ENCODE assay signal across 8 cellular contexts in the genomic region with DNA sequence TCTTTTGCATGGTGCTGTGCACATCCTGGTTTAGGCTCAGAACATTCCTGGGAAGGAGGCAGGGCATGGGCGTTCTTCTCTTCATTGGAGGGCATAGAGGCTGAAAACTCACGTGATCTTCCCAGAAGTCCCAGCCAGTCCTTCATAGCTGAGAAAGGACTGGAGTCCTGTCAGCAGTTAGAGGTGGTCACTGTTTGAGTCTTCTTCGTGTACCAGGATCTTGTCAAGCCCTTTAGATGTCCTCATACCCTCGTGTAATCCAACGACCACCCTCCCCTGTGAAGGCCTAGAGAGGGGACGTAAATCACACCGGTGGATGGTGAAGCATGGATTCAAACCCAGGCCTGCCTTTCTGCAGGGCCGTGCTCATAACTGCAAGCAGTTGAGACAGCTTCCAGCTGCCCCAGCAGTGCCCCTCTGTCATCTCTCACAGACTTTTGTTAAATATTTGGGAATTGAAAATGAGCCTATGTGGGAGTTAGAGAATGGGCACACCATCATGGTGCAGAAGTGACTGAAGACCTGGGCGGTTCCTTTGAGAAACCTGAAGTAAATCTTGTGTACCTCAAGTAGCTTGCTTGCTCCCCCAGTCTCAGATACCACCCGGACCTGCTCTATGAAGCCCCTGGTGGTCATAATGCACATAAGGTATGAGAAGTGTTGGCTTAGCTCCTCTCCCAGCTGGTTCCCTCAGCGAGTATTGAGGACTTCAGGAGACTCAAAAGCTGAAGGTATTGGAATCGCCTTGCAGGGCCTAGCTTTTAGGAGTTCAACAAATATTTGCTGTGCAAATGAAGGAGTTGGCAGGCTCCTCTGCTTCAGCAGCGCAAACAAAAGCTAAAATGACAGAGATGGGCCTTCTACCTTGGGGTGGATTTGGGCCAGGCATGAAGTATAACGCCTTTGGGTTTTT. TPM values are rescaled to one million over a fixed set of nuclear protein-coding genes. Genes with fewer than 3 reads are reported as not detected.
DNase-seq lines count a peak whose midpoint lies in the region; ATAC-seq, FAIRE-seq and TF ChIP-seq lines count a peak whose summit lies in the region.

No MANE protein-coding gene starts in this region.

- TF ChIP-seq RAD21 in H1 (IDR thresholded peaks at IDR 0.05 in 1 of 2, conservative IDR thresholded peaks at IDR 0.05 in 1 of 2; ENCODE audit: low read depth in 2 of 2, low read length in 2 of 2), result peak; percentile 26 to 30; a peak in 1 of 4 replicates

- no peaks in the 10 kb centered on the region; the same call in 1 of the 2 replicates for H3K79me1 ChIP-seq in H1 (ENCODE audit: low read depth, low read length)

- H4K20me1 ChIP-seq in H1 (replicated peaks in 1 of 2; ENCODE audit: control insufficient read depth in 1 of 2, insufficient read depth in 2 of 2, low read length in 2 of 2), result peaks cover 0 to 4% of the 10 kb centered on the region in 2 experiments

- H4K8ac ChIP-seq in H1 (ENCODE audit: extremely low read depth, insufficient read depth, low read length), result no peak overlapping the region

- H3K4me1 Mint-ChIP-seq in activated CD4-positive, alpha-beta T cell treated with anti-CD3 and anti-CD28 coated beads, Interleukin-2, amount 10 ng/mL, durations not matched to agents 7 days and 5 days, result peaks cover 41% of the 10 kb centered on the region
- peaks cover 13% of the 10 kb centered on the region for H3K4me1 Mint-ChIP-seq in osteocyte (ENCODE audit: unreplicated experiment)

- H3K36me3 Mint-ChIP-seq in activated CD4-positive, alpha-beta T cell treated with anti-CD3 and anti-CD28 coated beads, Interleukin-2, amount 10 ng/mL, durations not matched to agents 7 days and 5 days (ENCODE audit: low read depth), result peaks cover 19% of the 10 kb centered on the region
- H3K36me3 Mint-ChIP-seq in osteocyte (ENCODE audit: unreplicated experiment), result no peaks in the 10 kb centered on the region

- TF ChIP-seq EP300 in H1 (IDR thresholded peaks at IDR 0.05; ENCODE audit: borderline replicate concordance in 1 of 2, low read depth in 2 of 2, low read length in 2 of 2), result no peak

- no peak overlapping the region for H3K18ac ChIP-seq in H1 (ENCODE audit: extremely low read depth, low read length)

- no peak overlapping the region for H3K23ac ChIP-seq in H1 (ENCODE audit: insufficient read length)

- H2BK15ac ChIP-seq in H1 (ENCODE audit: low read length), result no peak overlapping the region

- H3K14ac ChIP-seq in H1 (ENCODE audit: insufficient read length), result no peak overlapping the region

- 81% methylated on average over 14 of the region's 14 CpGs; no CpG with 5 or more reads in 1 of the 2 experiments for WGBS in H1 (ENCODE audit: extremely low coverage in 1 of 2, insufficient coverage in 1 of 2, insufficient read length in 1 of 2, insufficient replicate concordance in 2 of 2, low coverage in 1 of 2, low lambda C conversion rate in 2 of 2, missing lambda C conversion rate in 1 of 2), 2 experiments

- no peak overlapping the region for H3K9ac ChIP-seq in H1 (replicated peaks in 1 of 4; ENCODE audit: extremely low read depth in 1 of 4, low read depth in 3 of 4, low read length in 3 of 4)

- H3K9me3 Mint-ChIP-seq in activated CD4-positive, alpha-beta T cell treated with anti-CD3 and anti-CD28 coated beads, Interleukin-2, amount 10 ng/mL, durations not matched to agents 7 days and 5 days, result peaks cover 12% of the 10 kb centered on the region
- peaks cover 3% of the 10 kb centered on the region for H3K9me3 Mint-ChIP-seq in osteocyte (ENCODE audit: unreplicated experiment)

- H4K5ac ChIP-seq in H1 (ENCODE audit: insufficient read length, low read depth, low read length), result no peak overlapping the region

- peaks cover 24% of the 10 kb centered on the region for H3K27me3 Mint-ChIP-seq in activated CD4-positive, alpha-beta T cell treated with anti-CD3 and anti-CD28 coated beads, Interleukin-2, amount 10 ng/mL, durations not matched to agents 7 days and 5 days
- no peaks in the 10 kb centered on the region for H3K27me3 Mint-ChIP-seq in osteocyte (ENCODE audit: unreplicated experiment)

- H2BK12ac ChIP-seq in H1 (ENCODE audit: low read depth, low read length), result no peak overlapping the region

- FAIRE-seq in H1 (lab: Jason Lieb, UNC), result peak; percentile 73

- peaks cover 2 to 31% (median 19%) of the 10 kb centered on the region in 4 experiments for H3K27me3 ChIP-seq in H1 (replicated peaks in 1 of 4; ENCODE audit: control insufficient read depth in 3 of 4, extremely low read depth in 1 of 4, insufficient read depth in 3 of 4, low read length in 3 of 4)

- H3K27ac Mint-ChIP-seq in activated CD4-positive, alpha-beta T cell treated with anti-CD3 and anti-CD28 coated beads, Interleukin-2, amount 10 ng/mL, durations not matched to agents 7 days and 5 days, result no peak overlapping the region
- peak overlapping the region; percentile 15 for H3K27ac Mint-ChIP-seq in osteocyte (ENCODE audit: unreplicated experiment)

- no peak for DNase-seq in Right ventricle myocardium superior
- DNase-seq in left cardiac atrium, result no peak
- DNase-seq in NCI-H1105 (lab: John Stamatoyannopoulos, UW), result peak; percentile 4
- peak; percentile 63 for DNase-seq in activated CD4-positive, alpha-beta T cell treated with anti-CD3 and anti-CD28 coated beads, Interleukin-2, amount 10 ng/mL, durations not matched to agents 7 days and 5 days
- peak in 1 of 2 experiments; percentile 51 for DNase-seq in H1 (ENCODE audit: low read depth in 1 of 2, low spot score in 2 of 2)
- DNase-seq in osteocyte (ENCODE audit: extremely low spot score, unreplicated experiment), result peak; percentile 77
- DNase-seq in NCI-H1048 (lab: John Stamatoyannopoulos, UW), result no peak

- H3K79me2 ChIP-seq in H1 (ENCODE audit: control insufficient read depth in 1 of 2, insufficient read depth in 2 of 2, low read length in 2 of 2), result peaks cover 0 to 12% of the 10 kb centered on the region in 2 experiments; a peak in 1 of 4 replicates

- no peak overlapping the region for H3K56ac ChIP-seq in H1 (replicated peaks; ENCODE audit: insufficient read length, low read depth, low read length)

- no peak overlapping the region for H2AK5ac ChIP-seq in H1 (ENCODE audit: low read depth, low read length)

- H3K9me3 ChIP-seq in H1 (ENCODE audit: insufficient read depth in 2 of 2, low read depth in 1 of 2, low read length in 1 of 2), result peaks cover 4 to 6% of the 10 kb centered on the region in 2 experiments; a peak in 2 of 4 replicates

- H2AFZ ChIP-seq in H1 (ENCODE audit: low read length), result no peak overlapping the region

- H3K4me3 ChIP-seq in H1 (ENCODE audit: extremely low read depth in 1 of 4, insufficient read depth in 2 of 4, low read depth in 3 of 4, low read length in 4 of 4), result peak overlapping the region; percentile 53 to 72 (median 64); a peak in 7 of 8 replicates

- no peak overlapping the region for H3K4ac ChIP-seq in H1 (replicated peaks; ENCODE audit: insufficient read length, low read depth, low read length)

- H3K4me2 ChIP-seq in H1 (ENCODE audit: insufficient read depth in 1 of 2, low read depth in 2 of 2, low read length in 2 of 2), result peak overlapping the region; percentile 93 to 94

- H4K91ac ChIP-seq in H1 (replicated peaks; ENCODE audit: insufficient read length, low read length), result no peak overlapping the region

- H2BK5ac ChIP-seq in H1 (ENCODE audit: low read depth, low read length), result no peak overlapping the region

- no peak overlapping the region for H3K27ac ChIP-seq in H1 (ENCODE audit: low read depth, low read length)

- peaks cover 16% of the 10 kb centered on the region; the same call in 1 of the 2 replicates for H3K23me2 ChIP-seq in H1 (ENCODE audit: low read depth, low read length)

- peaks cover 0 to 8% (median 4%) of the 10 kb centered on the region in 4 experiments; a peak in 5 of 7 replicates for H3K4me1 ChIP-seq in H1 (replicated peaks in 1 of 4; ENCODE audit: control insufficient read depth in 3 of 4, insufficient read depth in 4 of 4, low read length in 3 of 4)

- no peak overlapping the region for H2BK120ac ChIP-seq in H1 (replicated peaks; ENCODE audit: low read depth, low read length)

- CTCF ChIA-PET in activated CD4-positive, alpha-beta T cell treated with anti-CD3 and anti-CD28 coated beads, Interleukin-2, amount 10 ng/mL, durations not matched to agents 7 days and 5 days (lab: Charles Lee), result interaction anchor here (0.7 to 3.4 kb wide), 19 partner anchors 8 to 304 kb away, joined by 3 to 12 read pairs (median 3); no protein-coding TSS in a partner anchor
- CTCF ChIA-PET in H1 (lab: Charles Lee; ENCODE audit: partially characterized antibody), result interaction anchor here (0.7 to 4.3 kb wide), 34 partner anchors 9 to 228 kb away, joined by 3 to 40 read pairs (median 4); no protein-coding TSS in a partner anchor

- no peak for TF ChIP-seq POLR2A in H1 (IDR thresholded peaks at IDR 0.05; ENCODE audit: control extremely low read depth in 1 of 2, low read depth in 2 of 2, low read length in 2 of 2)

- TF ChIP-seq CTCF in H1 (IDR thresholded peaks at IDR 0.05; ENCODE audit: control extremely low read depth in 1 of 3, insufficient read depth in 1 of 3, low read depth in 1 of 3, low read length in 3 of 3) (peak; percentile 33 to 68 (median 53)), osteocyte (IDR thresholded peaks at IDR 0.05) (peak; percentile 46)

- POLR2A ChIA-PET in activated CD4-positive, alpha-beta T cell treated with anti-CD3 and anti-CD28 coated beads, Interleukin-2, amount 10 ng/mL, durations not matched to agents 7 days and 5 days (lab: Charles Lee), result no interaction called here
- POLR2A ChIA-PET in H1 (lab: Charles Lee; ENCODE audit: partially characterized antibody), result interaction anchor here (1.4 to 1.6 kb wide), 2 partner anchors 23 to 84 kb away, joined by 3 to 4 read pairs; no protein-coding TSS in a partner anchor

- intact Hi-C loops in Right ventricle myocardium superior (cut with DNase I) (loop anchor here (5.0 kb wide), 1 partner anchor 38 kb away; no protein-coding TSS in a partner anchor), left cardiac atrium (cut with DNase I) (loop anchor here in 1 of 2 donors (10.0 kb wide), 1 partner anchor 65 kb away; no protein-coding TSS in a partner anchor)

- H3K36me3 ChIP-seq in H1 (ENCODE audit: control insufficient read depth in 2 of 4, insufficient read depth in 4 of 4, low read length in 3 of 4), result no peaks in the 10 kb centered on the region; a peak in 1 of 8 replicates

- ATAC-seq in Right ventricle myocardium superior (ENCODE audit: poor library complexity) (peak; percentile 23), left cardiac atrium (no peak), GM21528 (IDR thresholded peaks at IDR 0.05; ENCODE audit: low FRiP score, unreplicated experiment) (no peak)

- no peak overlapping the region for H2BK20ac ChIP-seq in H1 (ENCODE audit: low read length)

- peak overlapping the region; percentile 73 for H3K4me3 Mint-ChIP-seq in activated CD4-positive, alpha-beta T cell treated with anti-CD3 and anti-CD28 coated beads, Interleukin-2, amount 10 ng/mL, durations not matched to agents 7 days and 5 days
- H3K4me3 Mint-ChIP-seq in osteocyte (ENCODE audit: unreplicated experiment), result peak overlapping the region; percentile 81

RNA-seq across cellular contexts. Expression of gene CMTM8, which starts 1.4 kb away (rescaled TPM):
- total RNA-seq in Right ventricle myocardium superior, result 4.4 TPM
- 1 to 10 TPM; 5.7 to 6.3 TPM for total RNA-seq in left cardiac atrium
- 1 to 10 TPM; 5.9 to 6.5 TPM for total RNA-seq in activated CD4-positive, alpha-beta T cell treated with anti-CD3 and anti-CD28 coated beads, Interleukin-2, amount 10 ng/mL, durations not matched to agents 7 days and 5 days
- 10.5 and 11.7 TPM in 2 replicates for total RNA-seq in H1 (2021; fragmentation: NEBNext Ultra II Directional; extraction: Animal tissue kit (Norgen Biotek cat#: 25700))
- polyA plus RNA-seq in H1 (2011; rRNA removed), result 19.5 and 22.4 TPM in 2 replicates
- 15.5 TPM for polyA plus RNA-seq in H1 (2011; cell fraction: cytosol; rRNA removed)
- 13.2 TPM for polyA plus RNA-seq in H1 (2011; cell fraction: nucleus; rRNA removed)
- polyA plus RNA-seq in H1 (2012, experiment 1 of 2), result 6.1 to 11.3 TPM (median 9.6 TPM) in 4 replicates
- 9.6 TPM for polyA plus RNA-seq in H1 (2012, experiment 2 of 2)
- 14.0 TPM for polyA plus RNA-seq in H1 (2013, experiment 1 of 2)
- 17.1 TPM for polyA plus RNA-seq in H1 (2013, experiment 2 of 2)
- 6.5 and 8.3 TPM in 2 replicates for polyA minus RNA-seq in H1 (2011; rRNA and poly(A)+ RNA removed)
- 11.2 TPM for polyA minus RNA-seq in H1 (2011; cell fraction: cytosol; rRNA and poly(A)+ RNA removed)
- polyA minus RNA-seq in H1 (2011; cell fraction: nucleus; rRNA and poly(A)+ RNA removed), result 12.4 TPM
- total RNA-seq in osteocyte, result 4.3 and 5.1 TPM in 2 replicates

Comparison
In these comparisons a context has a peak if more than half of its experiments do, and no peak if none do; other contexts are left out.
1. DNase-seq: peak in NCI-H1105 (single experiment), activated CD4-positive, alpha-beta T cell treated with anti-CD3 and anti-CD28 coated beads, Interleukin-2, amount 10 ng/mL, durations not matched to agents 7 days and 5 days (single experiment) and osteocyte (single experiment); none in Right ventricle myocardium superior (single experiment), left cardiac atrium (single experiment) and NCI-H1048 (single experiment).